Comparison of ENCODE assay signal across 1 cellular context in the genomic region with DNA sequence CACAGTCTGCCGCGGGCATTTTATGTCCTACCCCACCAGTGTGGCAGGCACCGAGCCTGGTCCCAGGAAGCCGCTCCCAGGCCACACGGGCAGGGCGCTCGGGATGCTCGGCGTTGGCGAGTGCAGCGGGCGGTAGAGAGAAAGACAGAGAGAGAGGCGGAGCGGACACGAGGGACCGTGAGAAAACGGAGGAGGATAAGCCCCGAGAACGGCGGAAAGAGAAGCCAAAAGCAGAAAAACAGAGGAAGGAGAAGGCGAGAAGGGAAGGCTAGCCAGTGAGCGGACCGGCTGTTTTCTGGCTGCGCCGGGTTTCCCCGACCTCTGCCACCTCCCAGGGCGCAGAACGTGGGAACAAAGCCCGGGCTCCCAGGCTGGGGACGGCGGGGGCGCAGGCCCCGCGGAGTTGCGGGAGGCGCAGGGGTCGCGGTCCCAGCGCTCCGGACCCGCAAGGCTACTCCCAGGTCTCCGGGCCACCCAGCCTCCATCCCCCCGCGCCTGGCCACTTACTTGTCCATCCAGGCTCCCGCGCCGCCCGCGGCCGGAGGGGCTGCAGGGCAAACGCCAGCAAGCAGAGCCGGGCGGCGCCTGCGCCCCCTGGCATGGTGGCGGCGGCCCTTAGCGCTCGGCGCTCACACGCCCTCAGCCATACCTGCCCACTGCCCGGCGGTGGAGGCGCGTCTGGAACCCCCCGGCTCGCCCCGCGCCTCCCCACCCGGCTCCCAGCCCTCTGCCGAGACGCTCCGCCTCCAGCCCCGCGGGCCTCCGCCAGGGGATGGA.
TF ChIP-seq lines count a peak whose summit lies in the region.

Gene ADAM19, minus strand, starts transcription at position 680 of the 777 bp plus-strand sequence. Its CDS starts 79 bp downstream, at position 601.

TF ChIP-seq in K562, 482 proteins besides CTCF, POLR2A, EP300 and RAD21 (continued from another document):
- no peak for TF ChIP-seq MTF1 (CRISPR knock-in tag; IDR thresholded peaks at IDR 0.05; ENCODE audit: borderline replicate concordance)
- peak; percentile 28; the same call in 1 of the 2 replicates for TF ChIP-seq ETV1 (tag; conservative IDR thresholded peaks at IDR 0.05; ENCODE audit: low read depth)
- TF ChIP-seq GABPB1 (CRISPR knock-in tag; IDR thresholded peaks at IDR 0.05) = no peak
- TF ChIP-seq ZKSCAN1 (IDR thresholded peaks at IDR 0.05; ENCODE audit: low read depth, low read length) = no peak
- peak in 1 of 2 experiments; percentile 41; a peak in 1 of 4 replicates for TF ChIP-seq HDAC1 (IDR thresholded peaks at IDR 0.05)
- TF ChIP-seq, protein P1, sequence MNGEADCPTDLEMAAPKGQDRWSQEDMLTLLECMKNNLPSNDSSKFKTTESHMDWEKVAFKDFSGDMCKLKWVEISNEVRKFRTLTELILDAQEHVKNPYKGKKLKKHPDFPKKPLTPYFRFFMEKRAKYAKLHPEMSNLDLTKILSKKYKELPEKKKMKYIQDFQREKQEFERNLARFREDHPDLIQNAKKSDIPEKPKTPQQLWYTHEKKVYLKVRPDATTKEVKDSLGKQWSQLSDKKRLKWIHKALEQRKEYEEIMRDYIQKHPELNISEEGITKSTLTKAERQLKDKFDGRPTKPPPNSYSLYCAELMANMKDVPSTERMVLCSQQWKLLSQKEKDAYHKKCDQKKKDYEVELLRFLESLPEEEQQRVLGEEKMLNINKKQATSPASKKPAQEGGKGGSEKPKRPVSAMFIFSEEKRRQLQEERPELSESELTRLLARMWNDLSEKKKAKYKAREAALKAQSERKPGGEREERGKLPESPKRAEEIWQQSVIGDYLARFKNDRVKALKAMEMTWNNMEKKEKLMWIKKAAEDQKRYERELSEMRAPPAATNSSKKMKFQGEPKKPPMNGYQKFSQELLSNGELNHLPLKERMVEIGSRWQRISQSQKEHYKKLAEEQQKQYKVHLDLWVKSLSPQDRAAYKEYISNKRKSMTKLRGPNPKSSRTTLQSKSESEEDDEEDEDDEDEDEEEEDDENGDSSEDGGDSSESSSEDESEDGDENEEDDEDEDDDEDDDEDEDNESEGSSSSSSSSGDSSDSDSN (IDR thresholded peaks at IDR 0.05; ENCODE audit: borderline replicate concordance in 1 of 2, low read depth in 2 of 2, low read length in 2 of 2) = peak in 1 of 2 experiments; percentile 14; a peak in 1 of 4 replicates
- TF ChIP-seq FOXP1 (CRISPR knock-in tag; IDR thresholded peaks at IDR 0.05) = no peak
- TF ChIP-seq PHF8 (IDR thresholded peaks at IDR 0.05; ENCODE audit: borderline replicate concordance, low read length) = peak; percentile 49; the same call in 1 of the 2 replicates
- 0 out of 2 replicates have a peak, but pooled peaks have one; percentile 10 for TF ChIP-seq TFAP4 (CRISPR knock-in tag; IDR thresholded peaks at IDR 0.05; ENCODE audit: borderline replicate concordance)
- TF ChIP-seq BCOR (IDR thresholded peaks at IDR 0.05) = peak; percentile 10; the same call in 1 of the 2 replicates
- peak; percentile 36; the same call in 1 of the 2 replicates for TF ChIP-seq ZFX (CRISPR knock-in tag; IDR thresholded peaks at IDR 0.05)
- 0 out of 2 replicates have a peak, but pooled peaks have one; percentile 2 for TF ChIP-seq RBFOX2 (IDR thresholded peaks at IDR 0.05; ENCODE audit: low read depth, low read length)
- no peak for TF ChIP-seq ZNF408 (CRISPR knock-in tag; IDR thresholded peaks at IDR 0.05; ENCODE audit: low read depth)
- TF ChIP-seq TOE1 (IDR thresholded peaks at IDR 0.05; ENCODE audit: borderline replicate concordance) = no peak
- no peak for TF ChIP-seq TOE1 (CRISPR knock-in tag; IDR thresholded peaks at IDR 0.05; ENCODE audit: borderline replicate concordance, low read depth)
- TF ChIP-seq KDM1A (IDR thresholded peaks at IDR 0.05) = 0 out of 4 replicates have a peak, but pooled peaks of 1 of the 2 experiments have one; percentile 17
- peak; percentile 35 to 49 for TF ChIP-seq NRF1 (conservative IDR thresholded peaks at IDR 0.05 in 1 of 2, IDR thresholded peaks at IDR 0.05 in 1 of 2)
- no peak for TF ChIP-seq ZNF830 (CRISPR knock-in tag; IDR thresholded peaks at IDR 0.05)
- TF ChIP-seq MAZ (CRISPR knock-in tag; conservative IDR thresholded peaks at IDR 0.05 in 1 of 2, IDR thresholded peaks at IDR 0.05 in 1 of 2) = peak in 1 of 2 experiments; percentile 70
- no peak for TF ChIP-seq NR2C2 (CRISPR knock-in tag; IDR thresholded peaks at IDR 0.05)
- TF ChIP-seq NR2C2 (tag; IDR thresholded peaks at IDR 0.05) = 0 out of 2 replicates have a peak, but pooled peaks have one; percentile 17
- no peak for TF ChIP-seq MCM3 (IDR thresholded peaks at IDR 0.05)
- no peak for TF ChIP-seq ATF1 (CRISPR knock-in tag; IDR thresholded peaks at IDR 0.05)
- 0 out of 2 replicates have a peak, but pooled peaks have one; percentile 19 for TF ChIP-seq ATF1 (tag; IDR thresholded peaks at IDR 0.05)
- no peak for TF ChIP-seq BMI1 (IDR thresholded peaks at IDR 0.05; ENCODE audit: low read length)
- no peak for TF ChIP-seq FOXA1 (IDR thresholded peaks at IDR 0.05; ENCODE audit: borderline replicate concordance)
- no peak for TF ChIP-seq CSDE1 (IDR thresholded peaks at IDR 0.05)
- 0 out of 4 replicates have a peak, but pooled peaks of 1 of the 2 experiments have one; percentile 30 for TF ChIP-seq TEAD1 (CRISPR knock-in tag; IDR thresholded peaks at IDR 0.05)
- no peak for TF ChIP-seq NR0B1 (IDR thresholded peaks at IDR 0.05; ENCODE audit: partially characterized antibody)
- no peak for TF ChIP-seq ADNP (tag; IDR thresholded peaks at IDR 0.05)
- peak; percentile 55; the same call in 1 of the 2 replicates for TF ChIP-seq RB1 (IDR thresholded peaks at IDR 0.05; ENCODE audit: low read depth)
- TF ChIP-seq NONO (IDR thresholded peaks at IDR 0.05; ENCODE audit: low read depth in 2 of 2, low read length in 1 of 2) = peak in 1 of 2 experiments; percentile 6; a peak in 1 of 4 replicates
- TF ChIP-seq TRIM28 (IDR thresholded peaks at IDR 0.05) = no peak
